8 cellular contexts compared by ENCODE assay signal in the genomic region with DNA sequence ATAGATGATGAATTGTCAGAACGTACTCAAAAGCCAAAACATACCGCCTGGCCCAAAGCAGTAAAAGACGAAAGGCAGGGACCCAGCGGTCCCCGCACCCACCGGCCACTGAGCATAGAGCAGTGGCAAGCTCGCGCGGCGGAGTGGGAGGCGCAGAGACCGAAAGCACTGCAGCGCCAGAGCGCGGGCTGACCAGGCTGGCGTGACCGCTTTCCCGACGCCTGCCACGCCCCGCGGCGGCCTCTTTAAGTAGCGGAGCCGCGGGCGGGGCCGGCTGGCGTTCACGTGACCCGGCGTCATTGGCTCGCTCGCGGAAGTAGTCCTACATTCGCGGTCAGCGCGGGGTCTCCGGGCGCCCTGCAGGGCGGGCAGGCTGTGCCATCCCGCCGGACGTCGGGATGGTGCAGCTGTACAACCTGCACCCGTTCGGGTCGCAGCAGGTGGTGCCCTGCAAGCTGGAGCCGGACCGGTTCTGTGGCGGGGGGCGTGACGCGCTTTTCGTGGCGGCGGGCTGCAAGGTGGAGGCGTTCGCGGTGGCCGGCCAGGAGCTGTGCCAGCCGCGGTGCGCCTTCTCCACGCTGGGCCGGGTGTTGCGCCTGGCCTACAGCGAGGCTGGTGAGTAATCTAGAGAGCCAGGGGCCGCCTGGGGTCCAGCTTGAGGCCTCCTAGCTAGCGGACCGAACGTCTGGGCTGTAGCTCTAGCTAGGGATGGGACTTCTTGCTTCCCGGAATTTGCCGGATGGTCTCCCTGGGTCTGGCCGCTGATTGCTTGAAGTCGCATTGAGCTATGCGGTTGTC.
DNase-seq lines count a peak whose midpoint lies in the region; ATAC-seq lines count a peak whose summit lies in the region.

A gene with protein sequence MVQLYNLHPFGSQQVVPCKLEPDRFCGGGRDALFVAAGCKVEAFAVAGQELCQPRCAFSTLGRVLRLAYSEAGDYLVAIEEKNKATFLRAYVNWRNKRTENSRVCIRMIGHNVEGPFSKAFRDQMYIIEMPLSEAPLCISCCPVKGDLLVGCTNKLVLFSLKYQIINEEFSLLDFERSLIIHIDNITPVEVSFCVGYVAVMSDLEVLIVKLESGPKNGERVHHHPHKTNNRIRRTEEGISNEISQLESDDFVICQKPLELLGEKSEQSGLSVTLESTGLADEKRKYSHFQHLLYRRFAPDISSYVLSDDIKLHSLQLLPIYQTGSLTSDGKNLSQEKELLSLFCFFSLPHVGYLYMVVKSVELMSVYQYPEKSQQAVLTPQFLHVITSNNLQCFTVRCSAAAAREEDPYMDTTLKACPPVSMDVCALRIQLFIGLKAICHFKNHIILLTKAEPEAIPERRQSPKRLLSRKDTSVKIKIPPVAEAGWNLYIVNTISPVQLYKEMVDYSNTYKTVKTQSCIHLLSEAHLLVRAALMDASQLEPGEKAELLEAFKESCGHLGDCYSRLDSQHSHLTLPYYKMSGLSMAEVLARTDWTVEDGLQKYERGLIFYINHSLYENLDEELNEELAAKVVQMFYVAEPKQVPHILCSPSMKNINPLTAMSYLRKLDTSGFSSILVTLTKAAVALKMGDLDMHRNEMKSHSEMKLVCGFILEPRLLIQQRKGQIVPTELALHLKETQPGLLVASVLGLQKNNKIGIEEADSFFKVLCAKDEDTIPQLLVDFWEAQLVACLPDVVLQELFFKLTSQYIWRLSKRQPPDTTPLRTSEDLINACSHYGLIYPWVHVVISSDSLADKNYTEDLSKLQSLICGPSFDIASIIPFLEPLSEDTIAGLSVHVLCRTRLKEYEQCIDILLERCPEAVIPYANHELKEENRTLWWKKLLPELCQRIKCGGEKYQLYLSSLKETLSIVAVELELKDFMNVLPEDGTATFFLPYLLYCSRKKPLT (plus strand): TSS at position 313 of the 798 bp plus-strand sequence. CDS start 86 bp downstream, at position 399.

- DNase-seq in AG20443 (ENCODE audit: low spot score) (peak; percentile 97), NCI-H345 treated with DMSO at 0.1 percent for 48 hours (lab: John Stamatoyannopoulos, UW; ENCODE audit: unreplicated experiment) (peak; percentile 58), iris pigment epithelial cell (ENCODE audit: low read depth) (peak; percentile 90)
- peak; percentile 50 to 69 (median 56) for DNase-seq in activated CD4-positive, CD25-positive, alpha-beta regulatory T cell (lab: John Stamatoyannopoulos, UW)
- peak; percentile 76 for DNase-seq in central memory CD4-positive, alpha-beta T cell
- peak; percentile 74 for DNase-seq in stimulated activated CD4-positive, alpha-beta T cell treated with anti-CD3 and anti-CD28 coated beads, Interleukin-12 subunit alpha, Interleukin-12 subunit beta, amount 100 ng/mL, for 4 hours

- peak; percentile 92 for ATAC-seq in GM19043 (IDR thresholded peaks at IDR 0.05; ENCODE audit: low read depth, unreplicated experiment)
- peak; percentile 95 for ATAC-seq in HG03354 (IDR thresholded peaks at IDR 0.05; ENCODE audit: poor library complexity, severe bottlenecking, unreplicated experiment)

Comparison
In these comparisons a context has a peak if more than half of its experiments do, and no peak if none do; other contexts are left out.
1. Peak in every context shown above with its lines: DNase-seq and ATAC-seq.